ENCODE assay signal across 16 cellular contexts in the genomic region with DNA sequence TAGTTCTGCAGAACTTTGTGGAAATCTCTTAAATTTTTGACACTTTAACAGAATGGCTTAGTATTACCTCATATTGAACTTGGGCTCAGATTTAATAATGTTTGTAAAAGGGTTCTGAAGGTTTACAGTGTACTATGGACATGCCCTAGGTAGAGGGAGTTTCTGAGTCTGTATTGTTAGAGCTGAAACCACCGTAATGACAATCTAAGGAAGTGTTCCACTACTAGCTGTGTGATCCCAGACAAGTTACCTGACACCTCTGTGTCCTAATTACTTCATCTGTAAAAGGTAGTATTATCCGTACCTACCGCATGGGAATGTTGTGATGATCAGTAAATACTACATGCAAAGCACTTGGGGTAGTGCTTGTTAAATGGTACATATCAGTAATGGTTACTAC.
"Had no signal": no experiment of that assay in that cellular context is flagged by ENCODE, and none has a peak within 500 bp of the region (broad histone marks: within the 10 kb centered on the region; RNA-seq: fewer than 3 reads in every experiment).

No MANE protein-coding gene starts in this region.

- ATAC-seq: activated T-helper 17 cell treated with anti-CD3 and anti-CD28 coated beads, Interleukin-2, amount 50 U/mL, for 72 hours; left cardiac atrium had no signal

- H3K27ac Mint-ChIP-seq: activated CD4-positive, alpha-beta T cell treated with anti-CD3 and anti-CD28 coated beads, Interleukin-2, amount 10 ng/mL, durations not matched to agents 24 days and 14 days; activated T-helper 17 cell treated with anti-CD3 and anti-CD28 coated beads, Interleukin-2, amount 50 U/mL, for 72 hours; neural progenitor cell had no signal

- DNase-seq: activated B cell treated with CpG ODN at 0.5 μM for 24 hours; activated CD4-positive, alpha-beta T cell treated with anti-CD3 and anti-CD28 coated beads, Interleukin-2, amount 10 ng/mL, durations not matched to agents 24 days and 14 days; activated CD8-positive, alpha-beta memory T cell treated with anti-CD3 and anti-CD28 coated beads for 24 hours; activated naive CD4-positive, alpha-beta T cell treated with anti-CD3 and anti-CD28 coated beads, Interleukin-2, amount 50 U/mL, for 16 hours; amygdala; dorsolateral prefrontal cortex; foreskin keratinocyte; left cardiac atrium; mammary epithelial cell; ovary; stimulated activated CD4-positive, alpha-beta T cell treated with anti-CD3 and anti-CD28 coated beads, Interleukin-15, amount 100 ng/mL, for 24 hours; stimulated activated CD4-positive, alpha-beta T cell treated with anti-CD3 and anti-CD28 coated beads, Interleukin-4, amount 100 ng/mL, for 4 hours; T-helper 1 cell; tibial artery had no signal

- H3K4me3 ChIP-seq: dorsolateral prefrontal cortex, neural progenitor cell, ovary, tibial artery had no signal

- H3K9me3 ChIP-seq: ovary, tibial artery had no signal

- H3K27me3 ChIP-seq: dorsolateral prefrontal cortex, foreskin keratinocyte, neural progenitor cell, ovary, tibial artery had no signal

- H3K27me3 Mint-ChIP-seq: activated B cell treated with CpG ODN at 0.5 μM for 24 hours; activated CD4-positive, alpha-beta T cell treated with anti-CD3 and anti-CD28 coated beads, Interleukin-2, amount 10 ng/mL, durations not matched to agents 24 days and 14 days; activated T-helper 17 cell treated with anti-CD3 and anti-CD28 coated beads, Interleukin-2, amount 50 U/mL, for 72 hours had no signal

- H3K4me3 Mint-ChIP-seq: activated B cell treated with CpG ODN at 0.5 μM for 24 hours; activated CD4-positive, alpha-beta T cell treated with anti-CD3 and anti-CD28 coated beads, Interleukin-2, amount 10 ng/mL, durations not matched to agents 24 days and 14 days; activated T-helper 17 cell treated with anti-CD3 and anti-CD28 coated beads, Interleukin-2, amount 50 U/mL, for 72 hours; neural progenitor cell had no signal

- H3K9ac ChIP-seq: neural progenitor cell had no signal

- H3K27ac ChIP-seq: dorsolateral prefrontal cortex, foreskin keratinocyte, neural progenitor cell, ovary, tibial artery had no signal

- H2AFZ ChIP-seq: neural progenitor cell had no signal

- H3K4me2 ChIP-seq: neural progenitor cell had no signal

- H3K36me3 ChIP-seq: neural progenitor cell, ovary had no signal

- H3K9me3 Mint-ChIP-seq: activated B cell treated with CpG ODN at 0.5 μM for 24 hours; activated CD4-positive, alpha-beta T cell treated with anti-CD3 and anti-CD28 coated beads, Interleukin-2, amount 10 ng/mL, durations not matched to agents 24 days and 14 days; activated T-helper 17 cell treated with anti-CD3 and anti-CD28 coated beads, Interleukin-2, amount 50 U/mL, for 72 hours; neural progenitor cell had no signal
